In the genomic region with DNA sequence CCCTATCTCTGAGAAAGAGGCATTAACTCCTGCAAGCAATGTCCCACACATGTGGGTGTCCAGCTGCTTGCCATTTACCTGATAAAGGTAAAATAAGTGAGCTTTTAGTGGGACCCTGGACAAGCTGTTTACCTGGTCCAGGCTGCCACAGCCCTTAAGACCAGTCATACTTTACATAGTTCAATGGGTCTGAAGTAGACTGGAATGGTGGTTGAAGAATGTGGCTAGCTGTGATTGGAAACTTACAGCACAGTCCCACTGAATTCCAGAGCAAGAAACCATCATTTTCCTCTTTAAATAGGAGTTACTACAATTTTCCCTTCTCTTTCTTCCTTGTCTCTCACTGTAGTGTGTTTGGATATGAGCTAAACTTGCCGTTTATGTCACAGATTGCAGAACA, we compare ENCODE assay signal across 1 cellular context.
TF ChIP-seq lines count a peak whose summit lies in the region.

No MANE protein-coding gene starts in this region.

TF ChIP-seq in HepG2, 621 proteins besides CTCF, POLR2A, EP300 and RAD21:
- TF ChIP-seq, protein P1, sequence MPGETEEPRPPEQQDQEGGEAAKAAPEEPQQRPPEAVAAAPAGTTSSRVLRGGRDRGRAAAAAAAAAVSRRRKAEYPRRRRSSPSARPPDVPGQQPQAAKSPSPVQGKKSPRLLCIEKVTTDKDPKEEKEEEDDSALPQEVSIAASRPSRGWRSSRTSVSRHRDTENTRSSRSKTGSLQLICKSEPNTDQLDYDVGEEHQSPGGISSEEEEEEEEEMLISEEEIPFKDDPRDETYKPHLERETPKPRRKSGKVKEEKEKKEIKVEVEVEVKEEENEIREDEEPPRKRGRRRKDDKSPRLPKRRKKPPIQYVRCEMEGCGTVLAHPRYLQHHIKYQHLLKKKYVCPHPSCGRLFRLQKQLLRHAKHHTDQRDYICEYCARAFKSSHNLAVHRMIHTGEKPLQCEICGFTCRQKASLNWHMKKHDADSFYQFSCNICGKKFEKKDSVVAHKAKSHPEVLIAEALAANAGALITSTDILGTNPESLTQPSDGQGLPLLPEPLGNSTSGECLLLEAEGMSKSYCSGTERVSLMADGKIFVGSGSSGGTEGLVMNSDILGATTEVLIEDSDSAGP (CRISPR knock-in tag; IDR thresholded peaks at IDR 0.05; ENCODE audit: borderline replicate concordance) = no peak
- TF ChIP-seq REPIN1 (CRISPR knock-in tag; IDR thresholded peaks at IDR 0.05; ENCODE audit: borderline replicate concordance, low read depth) (no peak), ZMYM4 (CRISPR knock-in tag; IDR thresholded peaks at IDR 0.05) (no peak), CHCHD3 (CRISPR knock-in tag; IDR thresholded peaks at IDR 0.05) (no peak), MTF1 (CRISPR knock-in tag; IDR thresholded peaks at IDR 0.05) (no peak), ZSCAN30 (CRISPR knock-in tag; IDR thresholded peaks at IDR 0.05) (no peak)
- TF ChIP-seq, protein P2, sequence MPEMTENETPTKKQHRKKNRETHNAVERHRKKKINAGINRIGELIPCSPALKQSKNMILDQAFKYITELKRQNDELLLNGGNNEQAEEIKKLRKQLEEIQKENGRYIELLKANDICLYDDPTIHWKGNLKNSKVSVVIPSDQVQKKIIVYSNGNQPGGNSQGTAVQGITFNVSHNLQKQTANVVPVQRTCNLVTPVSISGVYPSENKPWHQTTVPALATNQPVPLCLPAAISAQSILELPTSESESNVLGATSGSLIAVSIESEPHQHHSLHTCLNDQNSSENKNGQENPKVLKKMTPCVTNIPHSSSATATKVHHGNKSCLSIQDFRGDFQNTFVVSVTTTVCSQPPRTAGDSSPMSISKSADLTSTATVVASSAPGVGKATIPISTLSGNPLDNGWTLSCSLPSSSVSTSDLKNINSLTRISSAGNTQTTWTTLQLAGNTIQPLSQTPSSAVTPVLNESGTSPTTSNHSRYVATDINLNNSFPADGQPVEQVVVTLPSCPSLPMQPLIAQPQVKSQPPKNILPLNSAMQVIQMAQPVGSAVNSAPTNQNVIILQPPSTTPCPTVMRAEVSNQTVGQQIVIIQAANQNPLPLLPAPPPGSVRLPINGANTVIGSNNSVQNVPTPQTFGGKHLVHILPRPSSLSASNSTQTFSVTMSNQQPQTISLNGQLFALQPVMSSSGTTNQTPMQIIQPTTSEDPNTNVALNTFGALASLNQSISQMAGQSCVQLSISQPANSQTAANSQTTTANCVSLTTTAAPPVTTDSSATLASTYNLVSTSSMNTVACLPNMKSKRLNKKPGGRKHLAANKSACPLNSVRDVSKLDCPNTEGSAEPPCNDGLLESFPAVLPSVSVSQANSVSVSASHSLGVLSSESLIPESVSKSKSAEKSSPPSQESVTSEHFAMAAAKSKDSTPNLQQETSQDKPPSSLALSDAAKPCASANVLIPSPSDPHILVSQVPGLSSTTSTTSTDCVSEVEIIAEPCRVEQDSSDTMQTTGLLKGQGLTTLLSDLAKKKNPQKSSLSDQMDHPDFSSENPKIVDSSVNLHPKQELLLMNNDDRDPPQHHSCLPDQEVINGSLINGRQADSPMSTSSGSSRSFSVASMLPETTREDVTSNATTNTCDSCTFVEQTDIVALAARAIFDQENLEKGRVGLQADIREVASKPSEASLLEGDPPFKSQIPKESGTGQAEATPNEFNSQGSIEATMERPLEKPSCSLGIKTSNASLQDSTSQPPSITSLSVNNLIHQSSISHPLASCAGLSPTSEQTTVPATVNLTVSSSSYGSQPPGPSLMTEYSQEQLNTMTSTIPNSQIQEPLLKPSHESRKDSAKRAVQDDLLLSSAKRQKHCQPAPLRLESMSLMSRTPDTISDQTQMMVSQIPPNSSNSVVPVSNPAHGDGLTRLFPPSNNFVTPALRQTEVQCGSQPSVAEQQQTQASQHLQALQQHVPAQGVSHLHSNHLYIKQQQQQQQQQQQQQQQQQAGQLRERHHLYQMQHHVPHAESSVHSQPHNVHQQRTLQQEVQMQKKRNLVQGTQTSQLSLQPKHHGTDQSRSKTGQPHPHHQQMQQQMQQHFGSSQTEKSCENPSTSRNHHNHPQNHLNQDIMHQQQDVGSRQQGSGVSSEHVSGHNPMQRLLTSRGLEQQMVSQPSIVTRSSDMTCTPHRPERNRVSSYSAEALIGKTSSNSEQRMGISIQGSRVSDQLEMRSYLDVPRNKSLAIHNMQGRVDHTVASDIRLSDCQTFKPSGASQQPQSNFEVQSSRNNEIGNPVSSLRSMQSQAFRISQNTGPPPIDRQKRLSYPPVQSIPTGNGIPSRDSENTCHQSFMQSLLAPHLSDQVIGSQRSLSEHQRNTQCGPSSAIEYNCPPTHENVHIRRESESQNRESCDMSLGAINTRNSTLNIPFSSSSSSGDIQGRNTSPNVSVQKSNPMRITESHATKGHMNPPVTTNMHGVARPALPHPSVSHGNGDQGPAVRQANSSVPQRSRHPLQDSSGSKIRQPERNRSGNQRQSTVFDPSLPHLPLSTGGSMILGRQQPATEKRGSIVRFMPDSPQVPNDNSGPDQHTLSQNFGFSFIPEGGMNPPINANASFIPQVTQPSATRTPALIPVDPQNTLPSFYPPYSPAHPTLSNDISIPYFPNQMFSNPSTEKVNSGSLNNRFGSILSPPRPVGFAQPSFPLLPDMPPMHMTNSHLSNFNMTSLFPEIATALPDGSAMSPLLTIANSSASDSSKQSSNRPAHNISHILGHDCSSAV (CRISPR knock-in tag; IDR thresholded peaks at IDR 0.05; ENCODE audit: borderline replicate concordance) = no peak
